8 cellular contexts compared by ENCODE assay signal in genomic region chr19:32224371-32225244, GRCh38.
DNase-seq lines count a peak whose midpoint lies in the region; ATAC-seq lines count a peak whose summit lies in the region.

No MANE protein-coding gene starts in this region.

- H3K27ac Mint-ChIP-seq in activated naive CD4-positive, alpha-beta T cell treated with anti-CD3 and anti-CD28 coated beads, Interleukin-2, amount 50 U/mL, for 72 hours: no peak overlapping the region

- no peaks in the 10 kb centered on the region for H3K36me3 Mint-ChIP-seq in activated naive CD4-positive, alpha-beta T cell treated with anti-CD3 and anti-CD28 coated beads, Interleukin-2, amount 50 U/mL, for 72 hours

- no peaks in the 10 kb centered on the region for H3K9me3 Mint-ChIP-seq in activated naive CD4-positive, alpha-beta T cell treated with anti-CD3 and anti-CD28 coated beads, Interleukin-2, amount 50 U/mL, for 72 hours

- H3K9ac ChIP-seq in rectal smooth muscle tissue (ENCODE audit: low read length): no peak overlapping the region

- peaks cover 13% of the 10 kb centered on the region for H3K27me3 ChIP-seq in rectal smooth muscle tissue (ENCODE audit: control insufficient read depth, insufficient read depth, low read length)

- peak; percentile 73 for ATAC-seq in HG03175 (IDR thresholded peaks at IDR 0.05; ENCODE audit: unreplicated experiment)
- ATAC-seq in activated naive CD4-positive, alpha-beta T cell treated with anti-CD3 and anti-CD28 coated beads, Interleukin-2, amount 50 U/mL, for 72 hours: peak; percentile 79 to 86
- ATAC-seq in left cardiac atrium: peak; percentile 84 to 95

- no peaks in the 10 kb centered on the region for H3K4me1 ChIP-seq in rectal smooth muscle tissue (ENCODE audit: control insufficient read depth, insufficient read depth, low read length)

- no peak overlapping the region for H3K27ac ChIP-seq in rectal smooth muscle tissue (ENCODE audit: low read depth, low read length)

- peak overlapping the region; percentile 29 for H3K4me3 ChIP-seq in rectal smooth muscle tissue (ENCODE audit: low read length)

- DNase-seq in NCI-H1092 treated with DMSO at 0.1 percent for 48 hours (lab: John Stamatoyannopoulos, UW) (peak; percentile 4), NCI-H1092 (lab: John Stamatoyannopoulos, UW) (no peak), SK-N-DZ (ENCODE audit: low spot score) (peak; percentile 21), left cardiac atrium (peak; percentile 70), cortex of kidney (lab: John Stamatoyannopoulos, UW) (no peak)
- peak in 1 of 2 donors; percentile 78 for DNase-seq in activated naive CD4-positive, alpha-beta T cell treated with anti-CD3 and anti-CD28 coated beads, Interleukin-2, amount 50 U/mL, for 72 hours (ENCODE audit: low spot score in 2 of 2)

- no peaks in the 10 kb centered on the region for H3K36me3 ChIP-seq in rectal smooth muscle tissue (ENCODE audit: control insufficient read depth, insufficient read depth, low read length)

- intact Hi-C loops in left cardiac atrium (cut with DNase I): loop anchor here (2.0 to 5.0 kb wide), 3 partner anchors 1542 to 1557 kb away; no protein-coding TSS in a partner anchor

Comparison
In these comparisons a context has a peak if more than half of its experiments do, and no peak if none do; other contexts are left out.
1. DNase-seq: peak in NCI-H1092 treated with DMSO at 0.1 percent for 48 hours (single experiment), SK-N-DZ (single experiment) and left cardiac atrium (single experiment); none in NCI-H1092 (single experiment) and cortex of kidney (single experiment).
2. Peak in every context shown above with its lines, with median percentiles within 50 percentile points of each other: ATAC-seq.